9 cellular contexts compared by ENCODE assay signal in genomic region chr4:924107-925096, GRCh38. TPM values are rescaled to one million over a fixed set of nuclear protein-coding genes. Genes with fewer than 3 reads are reported as not detected.
DNase-seq lines count a peak whose midpoint lies in the region; ATAC-seq and TF ChIP-seq lines count a peak whose summit lies in the region.
"Had no signal": no experiment of that assay in that cellular context is flagged by ENCODE, and none has a peak within 500 bp of the region (broad histone marks: within the 10 kb centered on the region; RNA-seq: fewer than 3 reads in every experiment).

No MANE protein-coding gene starts in this region.

- no peak for TF ChIP-seq CTCF in NB4 (IDR thresholded peaks at IDR 0.05; ENCODE audit: low read depth, low read length)
- no peak for TF ChIP-seq CTCF in coronary artery (IDR thresholded peaks at IDR 0.05)
- no peak for TF ChIP-seq CTCF in right lobe of liver (IDR thresholded peaks at IDR 0.05)
- no peak for TF ChIP-seq CTCF in A673 (conservative IDR thresholded peaks at IDR 0.05; ENCODE audit: low read depth, low read length)

- ATAC-seq in stimulated activated effector memory CD8-positive, alpha-beta T cell treated with anti-CD3 and anti-CD28 coated beads, Interleukin-12 subunit alpha, Interleukin-12 subunit beta, amount 100 ng/mL, for 72 hours, result peak; percentile 83
- no peak for ATAC-seq in right lobe of liver

- peaks cover 58% of the 10 kb centered on the region for H3K4me1 Mint-ChIP-seq in activated CD4-positive, alpha-beta T cell treated with anti-CD3 and anti-CD28 coated beads, Interleukin-2, amount 10 ng/mL, durations not matched to agents 7 days and 5 days
- H3K4me1 Mint-ChIP-seq in stimulated activated effector memory CD8-positive, alpha-beta T cell treated with anti-CD3 and anti-CD28 coated beads, Interleukin-12 subunit alpha, Interleukin-12 subunit beta, amount 100 ng/mL, for 72 hours, result peaks cover 69% of the 10 kb centered on the region

- POLR2A ChIA-PET in activated CD4-positive, alpha-beta T cell treated with anti-CD3 and anti-CD28 coated beads, Interleukin-2, amount 10 ng/mL, durations not matched to agents 7 days and 5 days (lab: Charles Lee), result no interaction called here
- POLR2A ChIA-PET in A673 (lab: Charles Lee; ENCODE audit: low non-redundant PET), result interaction anchor here (0.6 kb wide), 1 partner anchor 13 kb away, joined by 9 read pairs; no protein-coding TSS in a partner anchor

- no peaks in the 10 kb centered on the region for H3K9me3 Mint-ChIP-seq in activated CD4-positive, alpha-beta T cell treated with anti-CD3 and anti-CD28 coated beads, Interleukin-2, amount 10 ng/mL, durations not matched to agents 7 days and 5 days
- H3K9me3 Mint-ChIP-seq in stimulated activated effector memory CD8-positive, alpha-beta T cell treated with anti-CD3 and anti-CD28 coated beads, Interleukin-12 subunit alpha, Interleukin-12 subunit beta, amount 100 ng/mL, for 72 hours, result no peaks in the 10 kb centered on the region

- H3K27ac Mint-ChIP-seq in activated CD4-positive, alpha-beta T cell treated with anti-CD3 and anti-CD28 coated beads, Interleukin-2, amount 10 ng/mL, durations not matched to agents 7 days and 5 days, result peak overlapping the region; percentile 31
- peak overlapping the region; percentile 94 for H3K27ac Mint-ChIP-seq in stimulated activated effector memory CD8-positive, alpha-beta T cell treated with anti-CD3 and anti-CD28 coated beads, Interleukin-12 subunit alpha, Interleukin-12 subunit beta, amount 100 ng/mL, for 72 hours

- no peaks in the 10 kb centered on the region for H3K36me3 ChIP-seq in right lobe of liver
- H3K36me3 ChIP-seq in A673 (ENCODE audit: insufficient read depth, low read length, poor library complexity, severe bottlenecking), result no peaks in the 10 kb centered on the region

- no peaks in the 10 kb centered on the region for H3K27me3 ChIP-seq in right lobe of liver
- no peaks in the 10 kb centered on the region for H3K27me3 ChIP-seq in A673 (replicated peaks; ENCODE audit: insufficient read depth, low read depth, low read length, poor library complexity)

- 82% methylated on average over 11 of the region's 18 CpGs for WGBS in right lobe of liver (ENCODE audit: insufficient coverage, low coverage, low lambda C conversion rate, missing lambda C conversion rate)

- H3K9me3 ChIP-seq in right lobe of liver, result no peaks in the 10 kb centered on the region
- H3K9me3 ChIP-seq in A673 (ENCODE audit: low read depth, low read length, poor library complexity, severe bottlenecking), result no peaks in the 10 kb centered on the region

- no peak for DNase-seq in activated CD4-positive, alpha-beta T cell treated with anti-CD3 and anti-CD28 coated beads, Interleukin-2, amount 10 ng/mL, durations not matched to agents 7 days and 5 days
- no peak for DNase-seq in activated CD4-positive, alpha-beta T cell treated with anti-CD3 and anti-CD28 coated beads, Interleukin-2, amount 50 U/mL, for 4 hours
- DNase-seq in NB4 (ENCODE audit: low read depth), result peak; percentile 29
- DNase-seq in coronary artery (ENCODE audit: low spot score), result peak; percentile 57
- peak in 1 of 2 donors; percentile 70 for DNase-seq in stimulated activated effector memory CD8-positive, alpha-beta T cell treated with anti-CD3 and anti-CD28 coated beads, Interleukin-12 subunit alpha, Interleukin-12 subunit beta, amount 100 ng/mL, for 72 hours (ENCODE audit: low spot score in 2 of 2)
- no peak for DNase-seq in right lobe of liver
- no peak for DNase-seq in NCI-H1092 (lab: John Stamatoyannopoulos, UW)
- DNase-seq in A673 (ENCODE audit: low spot score), result no peak

- peaks cover 0 to 2% (median 0%) of the 10 kb centered on the region in 4 donors for H3K4me1 ChIP-seq in right lobe of liver
- peaks cover 6% of the 10 kb centered on the region for H3K4me1 ChIP-seq in A673 (ENCODE audit: insufficient read depth, low read length, poor library complexity, severe bottlenecking)

- no peak overlapping the region for H3K4me3 ChIP-seq in NB4 (ENCODE audit: low read depth, low read length)
- H3K4me3 ChIP-seq in coronary artery, result no peak overlapping the region
- H3K4me3 ChIP-seq in right lobe of liver, result no peak overlapping the region
- no peak overlapping the region for H3K4me3 ChIP-seq in A673 (ENCODE audit: low read depth, low read length, poor library complexity, severe bottlenecking)

- BruUV-seq in A673 (replicated peaks; lab: Mats Ljungman, UMichigan), result no TSS peak

- TF ChIP-seq POLR2A in NB4 (IDR thresholded peaks at IDR 0.05; ENCODE audit: extremely low read depth, insufficient read length) (no peak), right lobe of liver (IDR thresholded peaks at IDR 0.05) (no peak)

- H3K36me3 Mint-ChIP-seq in activated CD4-positive, alpha-beta T cell treated with anti-CD3 and anti-CD28 coated beads, Interleukin-2, amount 10 ng/mL, durations not matched to agents 7 days and 5 days (ENCODE audit: low read depth), result peaks cover 31% of the 10 kb centered on the region
- peaks cover 23% of the 10 kb centered on the region for H3K36me3 Mint-ChIP-seq in stimulated activated effector memory CD8-positive, alpha-beta T cell treated with anti-CD3 and anti-CD28 coated beads, Interleukin-12 subunit alpha, Interleukin-12 subunit beta, amount 100 ng/mL, for 72 hours

- CTCF ChIA-PET in activated CD4-positive, alpha-beta T cell treated with anti-CD3 and anti-CD28 coated beads, Interleukin-2, amount 10 ng/mL, durations not matched to agents 7 days and 5 days (lab: Charles Lee), result interaction anchor here (0.6 to 0.7 kb wide), 2 partner anchors 13 to 850 kb away, joined by 3 read pairs; no protein-coding TSS in a partner anchor
- CTCF ChIA-PET in A673 (lab: Charles Lee), result no interaction called here

- no peaks in the 10 kb centered on the region for H3K27me3 Mint-ChIP-seq in activated CD4-positive, alpha-beta T cell treated with anti-CD3 and anti-CD28 coated beads, Interleukin-2, amount 10 ng/mL, durations not matched to agents 7 days and 5 days

- intact Hi-C loops in right lobe of liver (cut with DNase I), result no loop called here
- intact Hi-C loops in A673 (cut with micrococcal nuclease; ENCODE audit: unreplicated experiment), result loop anchor here (5.0 kb wide), 1 partner anchor 92 kb away; no protein-coding TSS in a partner anchor

- no peak overlapping the region for H3K4me3 Mint-ChIP-seq in activated CD4-positive, alpha-beta T cell treated with anti-CD3 and anti-CD28 coated beads, Interleukin-2, amount 10 ng/mL, durations not matched to agents 7 days and 5 days
- H3K4me3 Mint-ChIP-seq in stimulated activated effector memory CD8-positive, alpha-beta T cell treated with anti-CD3 and anti-CD28 coated beads, Interleukin-12 subunit alpha, Interleukin-12 subunit beta, amount 100 ng/mL, for 72 hours, result peak overlapping the region; percentile 57

- no peak overlapping the region for H3K27ac ChIP-seq in coronary artery
- H3K27ac ChIP-seq in right lobe of liver, result no peak overlapping the region
- no peak overlapping the region for H3K27ac ChIP-seq in A673 (ENCODE audit: low read depth, low read length, poor library complexity, severe bottlenecking)
- H3K27ac ChIP-seq: C4-2B had no signal

RNA-seq across cellular contexts. Expression of gene GAK, which starts 7.7 kb away (rescaled TPM):
- 100 to 1,000 TPM; 133 to 148 TPM for total RNA-seq in activated CD4-positive, alpha-beta T cell treated with anti-CD3 and anti-CD28 coated beads, Interleukin-2, amount 10 ng/mL, durations not matched to agents 7 days and 5 days
- 10 to 100 TPM; 53.2 to 85.0 (median 64.5) TPM for total RNA-seq in right lobe of liver
- total RNA-seq in A673 (2021), result 96.2 and 109 TPM in 2 replicates

RNA-seq across cellular contexts. Expression of gene TMEM175, which starts 7.9 kb away (rescaled TPM):
- total RNA-seq in activated CD4-positive, alpha-beta T cell treated with anti-CD3 and anti-CD28 coated beads, Interleukin-2, amount 10 ng/mL, durations not matched to agents 7 days and 5 days, result 10 to 100 TPM; 38.6 to 51.7 TPM
- 10 to 100 TPM; 22.0 to 31.8 (median 23.6) TPM for total RNA-seq in right lobe of liver
- total RNA-seq in A673 (2021), result 10.0 and 12.1 TPM in 2 replicates

RNA-seq across cellular contexts. Expression of gene DGKQ, which starts 49.0 kb away (rescaled TPM):
- total RNA-seq in activated CD4-positive, alpha-beta T cell treated with anti-CD3 and anti-CD28 coated beads, Interleukin-2, amount 10 ng/mL, durations not matched to agents 7 days and 5 days, result 10 to 100 TPM; 20.5 to 21.3 TPM
- total RNA-seq in right lobe of liver (10 to 100 TPM in 1 of 6 experiments, 1 to 10 TPM in 5; 4.6 to 10.5 (median 5.7) TPM), A673 (2021) (8.8 and 10.8 TPM in 2 replicates)

Comparison
In these comparisons a context has a peak if more than half of its experiments do, and no peak if none do; other contexts are left out.
1. DNase-seq: peak in NB4 (single experiment) and coronary artery (single experiment); none in activated CD4-positive, alpha-beta T cell treated with anti-CD3 and anti-CD28 coated beads, Interleukin-2, amount 10 ng/mL, durations not matched to agents 7 days and 5 days (single experiment), activated CD4-positive, alpha-beta T cell treated with anti-CD3 and anti-CD28 coated beads, Interleukin-2, amount 50 U/mL, for 4 hours (0 of 2), right lobe of liver (0 of 3), NCI-H1092 (single experiment) and A673 (single experiment).